Comparison of ENCODE assay signal across 1 cellular context in the genomic region with DNA sequence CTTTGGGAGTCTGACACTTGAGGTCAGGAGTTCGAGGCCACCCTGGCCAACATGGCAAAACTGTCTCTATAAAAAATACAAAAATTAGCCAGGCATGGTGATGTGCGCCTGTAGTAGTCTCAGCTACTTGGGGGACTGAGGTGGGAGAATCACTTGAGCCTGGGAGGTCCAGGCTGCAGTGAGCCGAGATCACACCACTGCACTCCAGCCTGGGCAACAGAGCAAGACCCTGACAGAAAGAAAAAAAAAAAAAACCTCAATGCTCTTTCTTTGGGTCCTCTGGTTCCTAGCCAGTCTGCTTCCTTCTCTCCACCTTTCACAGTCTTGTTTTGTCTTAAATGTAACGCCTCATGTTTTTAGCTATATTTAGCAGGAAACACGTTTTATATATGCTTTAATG.
TF ChIP-seq lines count a peak whose summit lies in the region.

No MANE protein-coding gene starts in this region.

TF ChIP-seq in GM12878, 131 proteins besides CTCF, POLR2A, EP300 and RAD21:
- TF ChIP-seq, protein P1, sequence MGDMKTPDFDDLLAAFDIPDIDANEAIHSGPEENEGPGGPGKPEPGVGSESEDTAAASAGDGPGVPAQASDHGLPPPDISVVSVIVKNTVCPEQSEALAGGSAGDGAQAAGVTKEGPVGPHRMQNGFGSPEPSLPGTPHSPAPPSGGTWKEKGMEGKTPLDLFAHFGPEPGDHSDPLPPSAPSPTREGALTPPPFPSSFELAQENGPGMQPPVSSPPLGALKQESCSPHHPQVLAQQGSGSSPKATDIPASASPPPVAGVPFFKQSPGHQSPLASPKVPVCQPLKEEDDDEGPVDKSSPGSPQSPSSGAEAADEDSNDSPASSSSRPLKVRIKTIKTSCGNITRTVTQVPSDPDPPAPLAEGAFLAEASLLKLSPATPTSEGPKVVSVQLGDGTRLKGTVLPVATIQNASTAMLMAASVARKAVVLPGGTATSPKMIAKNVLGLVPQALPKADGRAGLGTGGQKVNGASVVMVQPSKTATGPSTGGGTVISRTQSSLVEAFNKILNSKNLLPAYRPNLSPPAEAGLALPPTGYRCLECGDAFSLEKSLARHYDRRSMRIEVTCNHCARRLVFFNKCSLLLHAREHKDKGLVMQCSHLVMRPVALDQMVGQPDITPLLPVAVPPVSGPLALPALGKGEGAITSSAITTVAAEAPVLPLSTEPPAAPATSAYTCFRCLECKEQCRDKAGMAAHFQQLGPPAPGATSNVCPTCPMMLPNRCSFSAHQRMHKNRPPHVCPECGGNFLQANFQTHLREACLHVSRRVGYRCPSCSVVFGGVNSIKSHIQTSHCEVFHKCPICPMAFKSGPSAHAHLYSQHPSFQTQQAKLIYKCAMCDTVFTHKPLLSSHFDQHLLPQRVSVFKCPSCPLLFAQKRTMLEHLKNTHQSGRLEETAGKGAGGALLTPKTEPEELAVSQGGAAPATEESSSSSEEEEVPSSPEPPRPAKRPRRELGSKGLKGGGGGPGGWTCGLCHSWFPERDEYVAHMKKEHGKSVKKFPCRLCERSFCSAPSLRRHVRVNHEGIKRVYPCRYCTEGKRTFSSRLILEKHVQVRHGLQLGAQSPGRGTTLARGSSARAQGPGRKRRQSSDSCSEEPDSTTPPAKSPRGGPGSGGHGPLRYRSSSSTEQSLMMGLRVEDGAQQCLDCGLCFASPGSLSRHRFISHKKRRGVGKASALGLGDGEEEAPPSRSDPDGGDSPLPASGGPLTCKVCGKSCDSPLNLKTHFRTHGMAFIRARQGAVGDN (IDR thresholded peaks at IDR 0.05): no peak
- TF ChIP-seq NR2C2 (IDR thresholded peaks at IDR 0.05; ENCODE audit: borderline replicate concordance, control insufficient read depth, insufficient read length, low read depth) (no peak), KLF5 (IDR thresholded peaks at IDR 0.05; ENCODE audit: partially characterized antibody) (no peak), YY1 (IDR thresholded peaks at IDR 0.05; ENCODE audit: low read depth, low read length) (no peak), STAT1 (conservative IDR thresholded peaks at IDR 0.05) (no peak), PML (IDR thresholded peaks at IDR 0.05; ENCODE audit: low read length) (no peak)
